ENCODE assay signal across 12 cellular contexts in genomic region chr18:45993441-45993840, GRCh38.
DNase-seq lines count a peak whose midpoint lies in the region; ATAC-seq and TF ChIP-seq lines count a peak whose summit lies in the region.
"Had no signal": no experiment of that assay in that cellular context is flagged by ENCODE, and none has a peak within 500 bp of the region (broad histone marks: within the 10 kb centered on the region; RNA-seq: fewer than 3 reads in every experiment).

No MANE protein-coding gene starts in this region.

- ATAC-seq in HG02840 (IDR thresholded peaks at IDR 0.05; ENCODE audit: low FRiP score, unreplicated experiment) (no peak), HG02938 (IDR thresholded peaks at IDR 0.05; ENCODE audit: unreplicated experiment) (no peak)
- ATAC-seq: upper lobe of right lung had no signal

- H3K4me3 ChIP-seq in AG09309 (ENCODE audit: control insufficient read depth, low read depth, low read length) (no peak overlapping the region), astrocyte of the cerebellum (ENCODE audit: low read depth, low read length) (no peak overlapping the region)
- H3K4me3 ChIP-seq: upper lobe of right lung had no signal

- DNase-seq in AG09309 (ENCODE audit: low read depth) (peak; percentile 61), HS-5 (ENCODE audit: low read depth) (peak; percentile 67), astrocyte of the cerebellum (ENCODE audit: low read depth) (peak; percentile 15), iris pigment epithelial cell (ENCODE audit: low read depth) (peak; percentile 86), NCI-H345 treated with DMSO at 0.1 percent for 48 hours (lab: John Stamatoyannopoulos, UW; ENCODE audit: unreplicated experiment) (no peak), Kasumi-1 (lab: John Stamatoyannopoulos, UW) (no peak)
- DNase-seq: activated CD4-positive, alpha-beta T cell treated with anti-CD3 and anti-CD28 coated beads, Interleukin-2, amount 50 U/mL, for 4 hours; CD4-positive, alpha-beta T cell; NCI-H774; upper lobe of right lung had no signal

- TF ChIP-seq CTCF in AG09309 (IDR thresholded peaks at IDR 0.05; ENCODE audit: control insufficient read depth, insufficient read depth, low read depth, low read length, missing control alignments) (no peak), astrocyte of the cerebellum (IDR thresholded peaks at IDR 0.05; ENCODE audit: low read depth, low read length, missing control alignments) (no peak)

- in situ Hi-C loops in astrocyte of the cerebellum (cut with HindIII; ENCODE audit: low sequenced_read_pairs) = no loop called here

Comparison
In these comparisons a context has a peak if more than half of its experiments do, and no peak if none do; other contexts are left out.
1. DNase-seq: peak in AG09309 (single experiment), HS-5 (single experiment), astrocyte of the cerebellum (single experiment) and iris pigment epithelial cell (single experiment); none in NCI-H345 treated with DMSO at 0.1 percent for 48 hours (single experiment) and Kasumi-1 (0 of 2).